8 cellular contexts compared by ENCODE assay signal in genomic region chr10:3805227-3805790, GRCh38. TPM values are rescaled to one million over a fixed set of nuclear protein-coding genes. Genes with fewer than 3 reads are reported as not detected.
DNase-seq lines count a peak whose midpoint lies in the region; ATAC-seq and TF ChIP-seq lines count a peak whose summit lies in the region.

No MANE protein-coding gene starts in this region.

- peaks cover 68% of the 10 kb centered on the region for H3K4me1 Mint-ChIP-seq in T-helper 1 cell treated with Interleukin-12 subunit alpha and Interleukin-12 subunit beta and Interleukin-4 antibody, amounts not matched to agents 30 μg/mL and 1 μg/mL, for 36 hours (ENCODE audit: low read depth)
- H3K4me1 Mint-ChIP-seq in dendritic cell treated with granulocyte-macrophage colony-stimulating factor and Interleukin-4, amounts not matched to agents 40 ng/mL and 50 ng/mL, for 4 days (ENCODE audit: low read depth), result peaks cover 55% of the 10 kb centered on the region
- H3K4me1 Mint-ChIP-seq in natural killer cell treated with Interleukin-12 subunit alpha and Interleukin-12 subunit beta and Interleukin-15 and Interleukin-18, amount 100 ng/mL, for 72 hours (ENCODE audit: low read depth in 2 of 2), result peaks cover 26 to 55% of the 10 kb centered on the region in 2 donors

- no peaks in the 10 kb centered on the region for H3K9me3 ChIP-seq in left ventricle myocardium inferior (replicated peaks)

- peak overlapping the region; percentile 98 for H3K27ac Mint-ChIP-seq in T-helper 1 cell treated with Interleukin-12 subunit alpha and Interleukin-12 subunit beta and Interleukin-4 antibody, amounts not matched to agents 30 μg/mL and 1 μg/mL, for 36 hours
- H3K27ac Mint-ChIP-seq in dendritic cell treated with granulocyte-macrophage colony-stimulating factor and Interleukin-4, amounts not matched to agents 40 ng/mL and 50 ng/mL, for 4 days, result no peak overlapping the region
- no peak overlapping the region for H3K27ac Mint-ChIP-seq in natural killer cell treated with Interleukin-12 subunit alpha and Interleukin-12 subunit beta and Interleukin-15 and Interleukin-18, amount 100 ng/mL, for 72 hours

- no peaks in the 10 kb centered on the region for H3K36me3 Mint-ChIP-seq in T-helper 1 cell treated with Interleukin-12 subunit alpha and Interleukin-12 subunit beta and Interleukin-4 antibody, amounts not matched to agents 30 μg/mL and 1 μg/mL, for 36 hours (ENCODE audit: low read depth)
- H3K36me3 Mint-ChIP-seq in dendritic cell treated with granulocyte-macrophage colony-stimulating factor and Interleukin-4, amounts not matched to agents 40 ng/mL and 50 ng/mL, for 4 days (ENCODE audit: low read depth), result no peaks in the 10 kb centered on the region
- H3K36me3 Mint-ChIP-seq in natural killer cell treated with Interleukin-12 subunit alpha and Interleukin-12 subunit beta and Interleukin-15 and Interleukin-18, amount 100 ng/mL, for 72 hours, result no peaks in the 10 kb centered on the region

- H3K4me3 ChIP-seq in left ventricle myocardium inferior, result peak overlapping the region; percentile 42

- H3K4me1 ChIP-seq in left ventricle myocardium inferior, result peaks cover 95% of the 10 kb centered on the region

- intact Hi-C loops in left ventricle myocardium inferior (cut with micrococcal nuclease) (no loop called here), left ventricle myocardium superior (cut with micrococcal nuclease) (no loop called here), left colon (cut with DNase I, micrococcal nuclease) (no loop called here)
- intact Hi-C loops in dendritic cell treated with granulocyte-macrophage colony-stimulating factor and Interleukin-4, amounts not matched to agents 40 ng/mL and 50 ng/mL, for 4 days (cut with micrococcal nuclease), result loop anchor here (1.0 to 2.0 kb wide), 3 partner anchors 20 to 67 kb away; partner anchors contain the start of gene KLF6

- H3K27me3 Mint-ChIP-seq in T-helper 1 cell treated with Interleukin-12 subunit alpha and Interleukin-12 subunit beta and Interleukin-4 antibody, amounts not matched to agents 30 μg/mL and 1 μg/mL, for 36 hours (ENCODE audit: low read depth), result no peaks in the 10 kb centered on the region
- no peaks in the 10 kb centered on the region for H3K27me3 Mint-ChIP-seq in dendritic cell treated with granulocyte-macrophage colony-stimulating factor and Interleukin-4, amounts not matched to agents 40 ng/mL and 50 ng/mL, for 4 days
- H3K27me3 Mint-ChIP-seq in natural killer cell treated with Interleukin-12 subunit alpha and Interleukin-12 subunit beta and Interleukin-15 and Interleukin-18, amount 100 ng/mL, for 72 hours, result no peaks in the 10 kb centered on the region

- H3K27me3 ChIP-seq in left ventricle myocardium inferior (ENCODE audit: low read depth), result no peaks in the 10 kb centered on the region

- peak overlapping the region; percentile 67 for H3K4me3 Mint-ChIP-seq in T-helper 1 cell treated with Interleukin-12 subunit alpha and Interleukin-12 subunit beta and Interleukin-4 antibody, amounts not matched to agents 30 μg/mL and 1 μg/mL, for 36 hours
- peak overlapping the region; percentile 24 for H3K4me3 Mint-ChIP-seq in dendritic cell treated with granulocyte-macrophage colony-stimulating factor and Interleukin-4, amounts not matched to agents 40 ng/mL and 50 ng/mL, for 4 days
- peak overlapping the region; percentile 83 for H3K4me3 Mint-ChIP-seq in natural killer cell treated with Interleukin-12 subunit alpha and Interleukin-12 subunit beta and Interleukin-15 and Interleukin-18, amount 100 ng/mL, for 72 hours

- no peak for ATAC-seq in left ventricle myocardium superior
- ATAC-seq in HG03442 (IDR thresholded peaks at IDR 0.05; ENCODE audit: unreplicated experiment), result peak; percentile 34
- peak; percentile 60 to 68 for ATAC-seq in natural killer cell treated with Interleukin-12 subunit alpha and Interleukin-12 subunit beta and Interleukin-15 and Interleukin-18, amount 100 ng/mL, for 72 hours
- ATAC-seq in GM19397 (IDR thresholded peaks at IDR 0.05; ENCODE audit: unreplicated experiment), result no peak
- no peak for ATAC-seq in left colon

- no peaks in the 10 kb centered on the region for H3K36me3 ChIP-seq in left ventricle myocardium inferior

- peak overlapping the region; percentile 95 for H3K27ac ChIP-seq in left ventricle myocardium inferior (replicated peaks)

- TF ChIP-seq CTCF in left ventricle myocardium inferior (IDR thresholded peaks at IDR 0.05; ENCODE audit: borderline replicate concordance), result no peak

- H3K9me3 Mint-ChIP-seq in T-helper 1 cell treated with Interleukin-12 subunit alpha and Interleukin-12 subunit beta and Interleukin-4 antibody, amounts not matched to agents 30 μg/mL and 1 μg/mL, for 36 hours, result no peaks in the 10 kb centered on the region
- H3K9me3 Mint-ChIP-seq in dendritic cell treated with granulocyte-macrophage colony-stimulating factor and Interleukin-4, amounts not matched to agents 40 ng/mL and 50 ng/mL, for 4 days, result no peaks in the 10 kb centered on the region
- no peaks in the 10 kb centered on the region for H3K9me3 Mint-ChIP-seq in natural killer cell treated with Interleukin-12 subunit alpha and Interleukin-12 subunit beta and Interleukin-15 and Interleukin-18, amount 100 ng/mL, for 72 hours

- DNase-seq in left ventricle myocardium inferior (no peak), left ventricle myocardium superior (no peak), left colon (no peak)
- DNase-seq in natural killer cell treated with Interleukin-12 subunit alpha and Interleukin-12 subunit beta and Interleukin-15 and Interleukin-18, amount 100 ng/mL, for 72 hours (ENCODE audit: low spot score), result peak; percentile 80

RNA-seq across cellular contexts. Expression of gene KLF6, which starts 20.3 kb away (rescaled TPM):
- total RNA-seq in left ventricle myocardium inferior, result 43.8 TPM
- 62.0 TPM for total RNA-seq in left ventricle myocardium superior
- 100 to 1,000 TPM; 225 to 236 TPM for total RNA-seq in natural killer cell treated with Interleukin-12 subunit alpha and Interleukin-12 subunit beta and Interleukin-15 and Interleukin-18, amount 100 ng/mL, for 72 hours
- 100 to 1,000 TPM; 359 to 434 TPM for total RNA-seq in left colon

Comparison
In these comparisons a context has a peak if more than half of its experiments do, and no peak if none do; other contexts are left out.
1. ATAC-seq: peak in HG03442 (single experiment) and natural killer cell treated with Interleukin-12 subunit alpha and Interleukin-12 subunit beta and Interleukin-15 and Interleukin-18, amount 100 ng/mL, for 72 hours (2 of 2); none in left ventricle myocardium superior (single experiment), GM19397 (single experiment) and left colon (single experiment).
2. H3K4me3 Mint-ChIP-seq: peak in every context shown above with its lines; median percentile 83 in natural killer cell treated with Interleukin-12 subunit alpha and Interleukin-12 subunit beta and Interleukin-15 and Interleukin-18, amount 100 ng/mL, for 72 hours; 67 in T-helper 1 cell treated with Interleukin-12 subunit alpha and Interleukin-12 subunit beta and Interleukin-4 antibody, amounts not matched to agents 30 μg/mL and 1 μg/mL, for 36 hours; 24 in dendritic cell treated with granulocyte-macrophage colony-stimulating factor and Interleukin-4, amounts not matched to agents 40 ng/mL and 50 ng/mL, for 4 days.